Comparison of ENCODE assay signal across 1 cellular context in the genomic region with DNA sequence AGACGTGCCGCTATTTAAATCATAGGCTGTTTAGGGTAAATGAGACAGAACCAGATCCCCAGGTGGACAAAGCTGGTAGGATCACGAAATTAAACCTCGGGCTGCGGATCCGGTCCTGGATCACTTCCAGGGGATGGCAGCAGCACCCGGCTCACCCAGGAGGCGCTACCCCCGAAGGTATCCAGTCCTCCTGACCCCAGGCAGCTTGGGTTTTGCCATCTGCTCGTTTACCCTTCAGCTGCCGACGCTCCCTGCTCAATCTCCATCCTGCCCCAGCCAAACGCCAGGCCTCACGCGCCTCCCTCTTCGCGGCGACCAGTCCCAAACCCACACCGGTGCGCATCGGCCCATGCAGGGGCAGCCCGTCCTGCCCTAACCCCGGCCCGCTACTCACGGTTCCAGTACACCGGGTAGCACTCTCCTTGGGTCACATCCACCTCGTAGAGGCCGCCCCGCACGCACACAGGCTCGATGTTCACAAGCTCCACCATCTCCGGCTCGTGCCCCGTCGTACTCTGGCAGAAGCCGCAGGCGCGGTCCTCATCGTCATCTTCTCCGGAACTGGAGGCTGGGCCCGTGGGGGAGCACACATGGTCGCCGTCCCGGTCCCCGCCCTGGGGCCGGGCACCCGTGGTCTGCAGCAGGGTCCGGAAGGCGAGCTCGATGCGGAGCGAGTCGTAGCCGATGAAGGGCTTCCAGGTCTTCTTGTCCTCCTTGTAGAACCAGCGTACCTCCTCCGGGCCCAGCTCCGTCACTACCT.
A peak's percentile ranks its signal among the peaks of the same experiment; 100 is the strongest.
TF ChIP-seq lines count a peak whose summit lies in the region.

No MANE protein-coding gene starts in this region.

TF ChIP-seq in HepG2, 621 proteins besides CTCF, POLR2A, EP300 and RAD21 (continued from another document and continues in another):
- no peak for TF ChIP-seq ZNF773 (CRISPR knock-in tag; IDR thresholded peaks at IDR 0.05; ENCODE audit: borderline replicate concordance)
- TF ChIP-seq ZNF883 (CRISPR knock-in tag; IDR thresholded peaks at IDR 0.05; ENCODE audit: not compliant biosample characterization): peak; percentile 25
- no peak for TF ChIP-seq NRL (CRISPR knock-in tag; IDR thresholded peaks at IDR 0.05; ENCODE audit: borderline replicate concordance)
- no peak for TF ChIP-seq AKNA (CRISPR knock-in tag; IDR thresholded peaks at IDR 0.05; ENCODE audit: borderline replicate concordance)
- no peak for TF ChIP-seq MBNL3 (CRISPR knock-in tag; conservative IDR thresholded peaks at IDR 0.05)
- no peak for TF ChIP-seq EZH2 (conservative IDR thresholded peaks at IDR 0.05; ENCODE audit: low read depth, low read length)
- TF ChIP-seq ZMAT5 (CRISPR knock-in tag; IDR thresholded peaks at IDR 0.05; ENCODE audit: borderline replicate concordance, low read depth): no peak
- TF ChIP-seq ZNF850 (CRISPR knock-in tag; conservative IDR thresholded peaks at IDR 0.05): no peak
- no peak for TF ChIP-seq ONECUT2 (CRISPR knock-in tag; IDR thresholded peaks at IDR 0.05)
- TF ChIP-seq CREB1 (IDR thresholded peaks at IDR 0.05): no peak
- TF ChIP-seq CREB1 (CRISPR knock-in tag; IDR thresholded peaks at IDR 0.05): no peak
- TF ChIP-seq ZNF550 (CRISPR knock-in tag; IDR thresholded peaks at IDR 0.05; ENCODE audit: borderline replicate concordance): no peak
- TF ChIP-seq, protein P1, sequence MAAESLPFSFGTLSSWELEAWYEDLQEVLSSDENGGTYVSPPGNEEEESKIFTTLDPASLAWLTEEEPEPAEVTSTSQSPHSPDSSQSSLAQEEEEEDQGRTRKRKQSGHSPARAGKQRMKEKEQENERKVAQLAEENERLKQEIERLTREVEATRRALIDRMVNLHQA (CRISPR knock-in tag; IDR thresholded peaks at IDR 0.05): no peak
- no peak for TF ChIP-seq THAP7 (CRISPR knock-in tag; IDR thresholded peaks at IDR 0.05)
- TF ChIP-seq DBP (CRISPR knock-in tag; IDR thresholded peaks at IDR 0.05; ENCODE audit: not compliant biosample characterization): no peak
- 0 out of 2 replicates have a peak, but pooled peaks have one; percentile 22 for TF ChIP-seq ZHX1 (CRISPR knock-in tag; IDR thresholded peaks at IDR 0.05; ENCODE audit: low read depth)
- TF ChIP-seq CEBPG (CRISPR knock-in tag; IDR thresholded peaks at IDR 0.05): no peak
- TF ChIP-seq BORCS8-MEF2B (CRISPR knock-in tag; IDR thresholded peaks at IDR 0.05): no peak
- TF ChIP-seq ISX (CRISPR knock-in tag; conservative IDR thresholded peaks at IDR 0.05): 0 out of 2 replicates have a peak, but pooled peaks have one; percentile 24
- TF ChIP-seq NR3C1 (CRISPR knock-in tag; IDR thresholded peaks at IDR 0.05): no peak
- TF ChIP-seq, protein P2, sequence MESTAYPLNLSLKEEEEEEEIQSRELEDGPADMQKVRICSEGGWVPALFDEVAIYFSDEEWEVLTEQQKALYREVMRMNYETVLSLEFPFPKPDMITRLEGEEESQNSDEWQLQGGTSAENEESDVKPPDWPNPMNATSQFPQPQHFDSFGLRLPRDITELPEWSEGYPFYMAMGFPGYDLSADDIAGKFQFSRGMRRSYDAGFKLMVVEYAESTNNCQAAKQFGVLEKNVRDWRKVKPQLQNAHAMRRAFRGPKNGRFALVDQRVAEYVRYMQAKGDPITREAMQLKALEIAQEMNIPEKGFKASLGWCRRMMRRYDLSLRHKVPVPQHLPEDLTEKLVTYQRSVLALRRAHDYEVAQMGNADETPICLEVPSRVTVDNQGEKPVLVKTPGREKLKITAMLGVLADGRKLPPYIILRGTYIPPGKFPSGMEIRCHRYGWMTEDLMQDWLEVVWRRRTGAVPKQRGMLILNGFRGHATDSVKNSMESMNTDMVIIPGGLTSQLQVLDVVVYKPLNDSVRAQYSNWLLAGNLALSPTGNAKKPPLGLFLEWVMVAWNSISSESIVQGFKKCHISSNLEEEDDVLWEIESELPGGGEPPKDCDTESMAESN (CRISPR knock-in tag; conservative IDR thresholded peaks at IDR 0.05): no peak; the same call in 1 of the 2 replicates
- TF ChIP-seq AFF4 (CRISPR knock-in tag; IDR thresholded peaks at IDR 0.05): no peak
- 0 out of 2 replicates have a peak, but pooled peaks have one; percentile 80 for TF ChIP-seq SNAI1 (CRISPR knock-in tag; IDR thresholded peaks at IDR 0.05; ENCODE audit: borderline replicate concordance)
- no peak for TF ChIP-seq HNF4A (CRISPR knock-in tag; IDR thresholded peaks at IDR 0.05)
- no peak for TF ChIP-seq SCMH1 (CRISPR knock-in tag; IDR thresholded peaks at IDR 0.05; ENCODE audit: borderline replicate concordance)
- no peak for TF ChIP-seq CEBPB (IDR thresholded peaks at IDR 0.05; ENCODE audit: borderline replicate concordance, low read depth, low read length)
- TF ChIP-seq ZNF124 (CRISPR knock-in tag; IDR thresholded peaks at IDR 0.05): no peak
- TF ChIP-seq DRAP1 (CRISPR knock-in tag; IDR thresholded peaks at IDR 0.05): no peak
- no peak for TF ChIP-seq ZNF317 (CRISPR knock-in tag; IDR thresholded peaks at IDR 0.05)
- no peak for TF ChIP-seq JUND (CRISPR knock-in tag; IDR thresholded peaks at IDR 0.05)
- no peak for TF ChIP-seq JUNB (CRISPR knock-in tag; IDR thresholded peaks at IDR 0.05; ENCODE audit: borderline replicate concordance)
- no peak for TF ChIP-seq ZSCAN29 (CRISPR knock-in tag; conservative IDR thresholded peaks at IDR 0.05)
- no peak for TF ChIP-seq THYN1 (CRISPR knock-in tag; IDR thresholded peaks at IDR 0.05; ENCODE audit: borderline replicate concordance, low read depth)
- no peak for TF ChIP-seq LCORL (IDR thresholded peaks at IDR 0.05)
- TF ChIP-seq LCORL (CRISPR knock-in tag; IDR thresholded peaks at IDR 0.05): no peak; the same call in 1 of the 2 replicates
- TF ChIP-seq PHF5A (CRISPR knock-in tag; IDR thresholded peaks at IDR 0.05; ENCODE audit: low read depth, unreplicated experiment): no peak
- no peak for TF ChIP-seq ZNF335 (CRISPR knock-in tag; IDR thresholded peaks at IDR 0.05)
- TF ChIP-seq ZNF674 (CRISPR knock-in tag; IDR thresholded peaks at IDR 0.05; ENCODE audit: low read depth): no peak
- TF ChIP-seq ZNF563 (CRISPR knock-in tag; IDR thresholded peaks at IDR 0.05): peak; percentile 17; the same call in 1 of the 2 replicates
- TF ChIP-seq NFE2L2 (IDR thresholded peaks at IDR 0.05; ENCODE audit: low read length): no peak
- TF ChIP-seq ZNF800 (CRISPR knock-in tag; IDR thresholded peaks at IDR 0.05): 0 out of 2 replicates have a peak, but pooled peaks have one; percentile 48
- 0 out of 2 replicates have a peak, but pooled peaks have one; percentile 26 for TF ChIP-seq ZNF543 (CRISPR knock-in tag; IDR thresholded peaks at IDR 0.05)
- TF ChIP-seq ZNF616 (CRISPR knock-in tag; IDR thresholded peaks at IDR 0.05; ENCODE audit: low read depth): 0 out of 2 replicates have a peak, but pooled peaks have one; percentile 30
